In the genomic region with DNA sequence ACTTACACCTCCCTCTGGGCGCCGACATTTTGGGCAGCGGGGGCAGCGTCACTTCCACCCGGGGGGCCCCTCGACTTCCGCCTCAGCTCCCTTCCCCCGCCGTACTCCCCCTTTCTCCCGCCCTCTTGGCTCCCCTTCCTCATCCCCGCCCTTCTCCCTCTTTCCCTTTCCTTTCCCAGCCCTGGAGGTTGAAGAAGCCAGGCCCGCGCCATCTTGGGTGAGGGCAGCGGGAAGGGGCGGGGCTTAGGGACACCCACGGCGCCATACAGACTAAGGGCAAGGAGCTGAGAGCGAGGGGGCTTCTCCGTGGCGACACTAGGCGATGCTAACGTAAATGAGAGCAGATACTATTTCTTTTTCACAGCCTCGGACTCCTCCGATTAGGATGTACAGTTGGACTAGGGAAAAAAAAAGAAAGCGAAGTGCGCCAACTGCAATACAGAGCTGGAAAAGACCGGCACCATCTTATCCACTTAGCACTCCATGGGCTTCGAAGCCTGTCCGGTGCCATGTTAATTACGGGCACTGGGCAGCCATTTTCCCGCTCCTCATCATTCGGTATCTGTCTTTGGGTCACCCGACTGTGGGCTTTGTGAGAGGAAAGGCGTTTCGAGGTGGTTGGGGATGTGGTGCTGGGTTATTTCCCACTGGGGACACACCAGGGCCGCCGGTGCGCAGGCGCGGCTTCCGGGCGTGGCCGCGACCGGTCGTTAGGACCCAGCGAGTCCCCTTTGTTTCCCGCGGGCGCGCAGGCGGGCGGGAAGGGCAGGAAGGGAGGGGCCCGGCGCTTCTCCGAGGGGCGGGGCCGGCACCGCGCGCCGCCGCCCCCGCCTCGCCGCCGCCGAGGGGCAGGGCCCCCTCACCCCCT, we compare ENCODE assay signal across 1 cellular context.
TF ChIP-seq lines count a peak whose summit lies in the region.

A gene with protein sequence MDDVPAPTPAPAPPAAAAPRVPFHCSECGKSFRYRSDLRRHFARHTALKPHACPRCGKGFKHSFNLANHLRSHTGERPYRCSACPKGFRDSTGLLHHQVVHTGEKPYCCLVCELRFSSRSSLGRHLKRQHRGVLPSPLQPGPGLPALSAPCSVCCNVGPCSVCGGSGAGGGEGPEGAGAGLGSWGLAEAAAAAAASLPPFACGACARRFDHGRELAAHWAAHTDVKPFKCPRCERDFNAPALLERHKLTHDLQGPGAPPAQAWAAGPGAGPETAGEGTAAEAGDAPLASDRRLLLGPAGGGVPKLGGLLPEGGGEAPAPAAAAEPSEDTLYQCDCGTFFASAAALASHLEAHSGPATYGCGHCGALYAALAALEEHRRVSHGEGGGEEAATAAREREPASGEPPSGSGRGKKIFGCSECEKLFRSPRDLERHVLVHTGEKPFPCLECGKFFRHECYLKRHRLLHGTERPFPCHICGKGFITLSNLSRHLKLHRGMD (minus strand): TSS at position 50 of the 868 bp plus-strand sequence. CDS start 1,652 bp downstream, outside the sequence.
A gene with protein sequence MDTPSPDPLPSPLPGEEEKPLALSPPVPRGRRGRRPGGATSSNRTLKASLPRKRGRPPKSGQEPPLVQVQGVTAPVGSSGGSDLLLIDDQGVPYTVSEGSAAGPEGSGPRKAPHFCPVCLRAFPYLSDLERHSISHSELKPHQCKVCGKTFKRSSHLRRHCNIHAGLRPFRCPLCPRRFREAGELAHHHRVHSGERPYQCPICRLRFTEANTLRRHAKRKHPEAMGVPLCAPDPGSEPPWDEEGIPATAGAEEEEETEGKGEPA (plus strand): TSS at position 821 of the 868 bp plus-strand sequence. CDS start 1,825 bp downstream, outside the sequence.

TF ChIP-seq in H1, 55 proteins besides CTCF, POLR2A, EP300 and RAD21 (continued from another document):
- TF ChIP-seq NANOG (IDR thresholded peaks at IDR 0.05; ENCODE audit: insufficient read depth, low read depth, low read length, poor library complexity, severe bottlenecking), result no peak
- peak; percentile 50 for TF ChIP-seq TBP (IDR thresholded peaks at IDR 0.05; ENCODE audit: low read depth, low read length)
- TF ChIP-seq TAF7 (optimal IDR thresholded peaks at IDR 0.05; ENCODE audit: borderline replicate concordance, low read depth, low read length), result peak; percentile 58
- TF ChIP-seq CBX8 (IDR thresholded peaks at IDR 0.05; ENCODE audit: borderline replicate concordance, low read depth, low read length), result no peak
- TF ChIP-seq FOSL1 (IDR thresholded peaks at IDR 0.05; ENCODE audit: insufficient read depth, low read depth, low read length), result peak; percentile 95
- no peak for TF ChIP-seq POU5F1 (IDR thresholded peaks at IDR 0.05; ENCODE audit: low read depth, low read length)
- TF ChIP-seq ASH2L (IDR thresholded peaks at IDR 0.05; ENCODE audit: low read length), result peak; percentile 91
- no peak for TF ChIP-seq TEAD4 (IDR thresholded peaks at IDR 0.05; ENCODE audit: low read depth, low read length)
- TF ChIP-seq RFX5 (IDR thresholded peaks at IDR 0.05; ENCODE audit: borderline replicate concordance, low read depth, low read length), result no peak
- no peak for TF ChIP-seq RNF2 (IDR thresholded peaks at IDR 0.05; ENCODE audit: borderline replicate concordance, low read depth, low read length, missing control alignments, poor library complexity, severe bottlenecking)
- no peak for TF ChIP-seq ZNF274 (IDR thresholded peaks at IDR 0.05; ENCODE audit: borderline replicate concordance, extremely low read depth, low read length)
TF ChIP-seq in H1: peak in this region for 23.
